Comparison of ENCODE assay signal across 1 cellular context in the genomic region with DNA sequence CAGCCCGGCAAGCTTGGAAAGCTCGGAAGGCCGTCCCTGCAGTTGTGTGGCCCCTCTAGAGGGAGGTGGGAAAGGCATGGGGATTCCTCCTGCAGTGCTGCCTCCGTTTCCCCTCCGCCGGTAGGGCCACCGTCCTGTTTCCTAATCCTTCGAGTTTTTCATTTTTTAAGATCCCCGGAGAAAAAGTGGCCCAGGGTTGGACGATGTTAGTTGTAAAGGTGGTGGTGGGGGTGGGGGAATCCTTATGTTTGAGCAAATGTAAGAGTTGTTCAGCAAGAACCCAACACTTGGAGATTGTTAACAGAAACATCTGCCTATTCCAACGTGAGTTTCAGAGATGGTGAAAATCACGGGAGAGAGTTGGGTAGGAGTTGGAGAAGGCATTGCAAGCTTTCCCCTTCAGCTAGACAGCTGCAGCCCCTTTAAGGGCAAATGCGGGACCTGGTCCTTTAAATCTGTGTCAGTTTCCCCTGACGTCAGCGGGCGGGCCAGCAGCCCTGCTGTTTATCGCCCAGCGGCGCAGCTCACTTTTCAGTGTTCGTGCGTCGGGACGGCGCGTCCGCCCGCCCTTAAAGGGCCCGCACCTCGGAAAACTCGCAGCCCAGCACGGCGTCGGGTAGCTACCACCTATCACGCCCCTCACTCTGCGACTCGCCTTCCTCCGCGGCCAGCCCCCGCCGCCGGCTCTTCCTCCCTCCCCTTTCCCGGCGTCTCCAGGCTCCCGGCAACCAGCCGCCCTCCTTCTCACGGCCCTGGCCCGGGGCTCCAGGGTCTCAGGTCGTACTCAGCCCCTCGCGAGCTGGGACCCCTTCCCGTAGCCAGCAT.
TF ChIP-seq lines count a peak whose summit lies in the region.

Gene SIDT2 (plus strand): TSS at position 534 of the 825 bp plus-strand sequence. CDS start 521 bp downstream, outside the sequence.

TF ChIP-seq in SK-N-SH treated with all-trans-retinoic acid at 6 μM for 48 hours, 23 proteins besides CTCF, POLR2A, EP300 and RAD21 (continued from another document):
- no peak for TF ChIP-seq POU6F1 (CRISPR knock-in tag; IDR thresholded peaks at IDR 0.05; ENCODE audit: borderline replicate concordance, low read depth)
